In genomic region chr3:124422805-124423204, GRCh38 we compare ENCODE assay signal across 14 cellular contexts.
DNase-seq lines count a peak whose midpoint lies in the region; ATAC-seq and TF ChIP-seq lines count a peak whose summit lies in the region.
"Had no signal": no experiment of that assay in that cellular context is flagged by ENCODE, and none has a peak within 500 bp of the region (broad histone marks: within the 10 kb centered on the region; RNA-seq: fewer than 3 reads in every experiment).

No MANE protein-coding gene starts in this region.

- H3K36me3 Mint-ChIP-seq in GM23338 (ENCODE audit: low read depth) = no peaks in the 10 kb centered on the region
- H3K36me3 Mint-ChIP-seq: CD4-positive, alpha-beta memory T cell had no signal

- intact Hi-C loops in dorsolateral prefrontal cortex (cut with DNase I) = no loop called here
- intact Hi-C loops in left ventricle myocardium superior (cut with micrococcal nuclease) = no loop called here

- no peak overlapping the region for H3K4me2 ChIP-seq in GM23338

- no peak overlapping the region for H2AFZ ChIP-seq in GM23338

- H3K79me2 ChIP-seq in GM23338 (replicated peaks; ENCODE audit: insufficient read depth) = no peaks in the 10 kb centered on the region

- H3K36me3 ChIP-seq in GM23338 (ENCODE audit: insufficient read depth) = no peaks in the 10 kb centered on the region

- TF ChIP-seq CTCF in GM23338 (conservative IDR thresholded peaks at IDR 0.05; ENCODE audit: low read depth in 2 of 2) (no peak), dorsolateral prefrontal cortex (IDR thresholded peaks at IDR 0.05 in 54 of 56, conservative IDR thresholded peaks at IDR 0.05 in 2 of 56; ENCODE audit: low read depth in 1 of 56, partially characterized antibody in 56 of 56) (no peak), GM20000 (IDR thresholded peaks at IDR 0.05; ENCODE audit: extremely low read depth, missing control alignments) (no peak)

- H3K27me3 ChIP-seq in GM23338 (ENCODE audit: insufficient read depth) (no peaks in the 10 kb centered on the region), dorsolateral prefrontal cortex (no peaks in the 10 kb centered on the region)

- no peak overlapping the region for H3K4me3 Mint-ChIP-seq in GM23338
- H3K4me3 Mint-ChIP-seq: CD4-positive, alpha-beta memory T cell had no signal

- no peaks in the 10 kb centered on the region for H3K27me3 Mint-ChIP-seq in GM23338 (ENCODE audit: insufficient read depth, low read depth, poor library complexity)

- H3K9me3 Mint-ChIP-seq in GM23338 = no peaks in the 10 kb centered on the region
- H3K9me3 Mint-ChIP-seq: CD4-positive, alpha-beta memory T cell had no signal

- no peaks in the 10 kb centered on the region; the same call in 1 of the 2 replicates for H3K4me1 ChIP-seq in GM23338 (ENCODE audit: insufficient read depth)
- H3K4me1 ChIP-seq: Caco-2 had no signal

- ATAC-seq in GM23338 (peak; percentile 65), esophagus mucosa (peak; percentile 45), left ventricle myocardium superior (no peak)

- peaks cover 2% of the 10 kb centered on the region; the same call in 1 of the 3 replicates for H3K4me1 Mint-ChIP-seq in GM23338
- H3K4me1 Mint-ChIP-seq: CD4-positive, alpha-beta memory T cell had no signal

- H3K27ac Mint-ChIP-seq in GM23338 = no peak overlapping the region
- H3K27ac Mint-ChIP-seq: CD4-positive, alpha-beta memory T cell had no signal

- H3F3A ChIP-seq in GM23338 (replicated peaks; ENCODE audit: low read depth) = no peaks in the 10 kb centered on the region

- no peaks in the 10 kb centered on the region for H3K9me2 ChIP-seq in GM23338 (ENCODE audit: insufficient read depth)

- no peaks in the 10 kb centered on the region for H4K20me1 ChIP-seq in GM23338 (replicated peaks; ENCODE audit: insufficient read depth)

- no peak for DNase-seq in GM23338 (ENCODE audit: low spot score)
- no peak for DNase-seq in dorsolateral prefrontal cortex
- DNase-seq in GM20000 (ENCODE audit: low spot score) = no peak
- no peak for DNase-seq in COLO829 (ENCODE audit: low spot score)
- no peak for DNase-seq in left ventricle myocardium superior
- DNase-seq: C1 segment of cervical spinal cord; Caco-2; CD4-positive, alpha-beta memory T cell; DMS153; DND-41; GOT3; H7; HCEC 1CT had no signal

- H3K27ac ChIP-seq in GM23338 (ENCODE audit: low read depth) = no peak overlapping the region
- peak overlapping the region in 35 of 59 donors; percentile 1 to 84 (median 51) for H3K27ac ChIP-seq in dorsolateral prefrontal cortex

- H3K4me3 ChIP-seq in GM23338 = no peak overlapping the region
- no peak overlapping the region for H3K4me3 ChIP-seq in dorsolateral prefrontal cortex

TF ChIP-seq in GM23338, 12 proteins besides CTCF, POLR2A, EP300 and RAD21 (continues in another document):
- no peak for TF ChIP-seq ZNF114 (CRISPR knock-in tag; IDR thresholded peaks at IDR 0.05)
- no peak for TF ChIP-seq ZNF331 (CRISPR knock-in tag; IDR thresholded peaks at IDR 0.05; ENCODE audit: low read depth)
- TF ChIP-seq ZNF462 (CRISPR knock-in tag; IDR thresholded peaks at IDR 0.05) = no peak
- TF ChIP-seq REST (IDR thresholded peaks at IDR 0.05; ENCODE audit: unreplicated experiment) = no peak
- no peak for TF ChIP-seq NANOG (IDR thresholded peaks at IDR 0.05; ENCODE audit: borderline replicate concordance)
- no peak for TF ChIP-seq EZH2phosphoT487 (IDR thresholded peaks at IDR 0.05; ENCODE audit: unreplicated experiment)
- no peak for TF ChIP-seq ETS1 (IDR thresholded peaks at IDR 0.05)
- no peak for TF ChIP-seq EZH2 (IDR thresholded peaks at IDR 0.05; ENCODE audit: low read depth, unreplicated experiment)
- TF ChIP-seq STAT1 (IDR thresholded peaks at IDR 0.05; ENCODE audit: unreplicated experiment) = no peak
- no peak for TF ChIP-seq JUNB (IDR thresholded peaks at IDR 0.05; ENCODE audit: unreplicated experiment)
